14 cellular contexts compared by ENCODE assay signal in the genomic region with DNA sequence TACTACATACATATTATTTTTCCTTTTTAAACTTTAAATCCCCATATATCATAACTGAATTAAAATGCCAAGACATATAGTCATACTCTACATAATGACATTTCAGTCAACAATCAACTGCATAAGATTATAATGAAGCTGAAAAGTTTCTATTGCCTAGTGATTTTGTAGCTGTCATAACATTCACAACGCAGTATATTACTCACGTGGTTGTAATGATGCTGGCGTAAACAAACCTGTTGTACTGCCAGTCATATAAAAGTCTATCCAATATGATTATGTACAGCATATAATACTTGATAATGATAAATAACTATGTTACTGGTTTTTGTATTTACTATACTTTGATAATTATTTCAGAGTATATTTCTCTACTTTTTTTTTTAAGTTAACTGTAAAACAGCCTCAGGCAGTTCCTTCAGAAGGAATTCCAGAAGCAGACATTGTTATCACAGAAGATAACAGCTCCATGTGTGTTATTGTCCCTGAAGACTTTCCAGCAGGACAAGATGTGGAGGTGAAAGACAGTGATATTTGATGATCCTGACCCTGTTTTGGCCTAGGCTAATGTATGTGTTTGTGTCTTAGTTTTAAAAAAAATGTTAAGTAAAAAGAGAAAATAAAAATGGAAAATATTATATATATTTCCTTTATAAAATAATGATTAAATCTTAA.
DNase-seq lines count a peak whose midpoint lies in the region; TF ChIP-seq lines count a peak whose summit lies in the region.
"Had no signal": no experiment of that assay in that cellular context is flagged by ENCODE, and none has a peak within 500 bp of the region (broad histone marks: within the 10 kb centered on the region; RNA-seq: fewer than 3 reads in every experiment).

No MANE protein-coding gene starts in this region.

- DNase-seq in NCI-H226 (peak; percentile 53), epithelial cell of esophagus (ENCODE audit: low read depth) (peak; percentile 48), mesendoderm (peak; percentile 93), GM03348 (ENCODE audit: low spot score) (no peak), H9 (no peak)
- no peak for DNase-seq in effector memory CD4-positive, alpha-beta T cell
- DNase-seq: Calu3; CD8-positive, alpha-beta T cell; DMS79 treated with DMSO at 0.1 percent for 48 hours; GOT3; H7; IMR-90 had no signal

- H4K5ac ChIP-seq in mesendoderm (ENCODE audit: low read length): no peak overlapping the region
- H4K5ac ChIP-seq in H9 (ENCODE audit: insufficient read length, low read depth, low read length): no peak overlapping the region

- no peak overlapping the region for H3K4me2 ChIP-seq in mesendoderm (ENCODE audit: low read length)
- H3K4me2 ChIP-seq in H9 (ENCODE audit: insufficient read depth, insufficient read length, low read length): no peak overlapping the region
- H3K4me2 ChIP-seq: BLaER1 treated with 17β-estradiol and CSF1 and Interleukin-3, amounts not matched to agents 10 nM and 100 nM had no signal

- H3K23me2 ChIP-seq in H9 (ENCODE audit: insufficient read length, low read depth, low read length, poor library complexity, severe bottlenecking): no peaks in the 10 kb centered on the region

- H3K36me3 Mint-ChIP-seq in H9 (ENCODE audit: insufficient read depth in 1 of 3, low read depth in 3 of 3): no peaks in the 10 kb centered on the region; a peak in 2 of 7 replicates
- H3K36me3 Mint-ChIP-seq: CD8-positive, alpha-beta T cell had no signal

- no peaks in the 10 kb centered on the region for H3K27me3 Mint-ChIP-seq in H9 (ENCODE audit: low read depth)
- H3K27me3 Mint-ChIP-seq: B cell had no signal

- H2AFZ ChIP-seq in H9 (ENCODE audit: low read length): no peak overlapping the region

- no peak overlapping the region for H3K27ac Mint-ChIP-seq in H9
- H3K27ac Mint-ChIP-seq: B cell; CD8-positive, alpha-beta T cell had no signal

- H3K4me3 ChIP-seq in epithelial cell of esophagus (ENCODE audit: low read length): no peak overlapping the region
- no peak overlapping the region for H3K4me3 ChIP-seq in mesendoderm (ENCODE audit: low read length)
- no peak overlapping the region for H3K4me3 ChIP-seq in effector memory CD4-positive, alpha-beta T cell (ENCODE audit: insufficient read depth, low read depth, low read length, poor library complexity, severe bottlenecking)
- H3K4me3 ChIP-seq: BLaER1 treated with 17β-estradiol and CSF1 and Interleukin-3, amounts not matched to agents 10 nM and 100 nM had no signal

- H2BK120ac ChIP-seq in mesendoderm (ENCODE audit: low read depth, low read length) (no peak overlapping the region), H9 (ENCODE audit: low read depth, low read length, poor library complexity, severe bottlenecking) (no peak overlapping the region)

- no peak overlapping the region for H3K4me3 Mint-ChIP-seq in H9
- H3K4me3 Mint-ChIP-seq: B cell; CD8-positive, alpha-beta T cell had no signal

- peaks cover 6% of the 10 kb centered on the region for H3K9me3 ChIP-seq in H9 (ENCODE audit: control insufficient read depth, low read depth, low read length)
- H3K9me3 ChIP-seq in effector memory CD4-positive, alpha-beta T cell (ENCODE audit: control insufficient read depth, low read length): no peaks in the 10 kb centered on the region

- H3K27ac ChIP-seq in mesendoderm (ENCODE audit: low read depth, low read length): no peak overlapping the region
- H3K27ac ChIP-seq in H9 (ENCODE audit: insufficient read length, low read depth, low read length): no peak overlapping the region
- no peak overlapping the region for H3K27ac ChIP-seq in effector memory CD4-positive, alpha-beta T cell (ENCODE audit: insufficient read depth, low read length, poor library complexity, severe bottlenecking)
- H3K27ac ChIP-seq: BLaER1 treated with 17β-estradiol and CSF1 and Interleukin-3, amounts not matched to agents 10 nM and 100 nM had no signal

- H3K23ac ChIP-seq in mesendoderm (ENCODE audit: low read length) (no peak overlapping the region), H9 (ENCODE audit: insufficient read length, low read depth, low read length) (no peak overlapping the region)

- H3K18ac ChIP-seq in mesendoderm (ENCODE audit: low read length) (no peak overlapping the region), H9 (ENCODE audit: insufficient read length, low read depth, low read length) (no peak overlapping the region)

- H3K9me3 Mint-ChIP-seq in H9: peaks cover 6 to 9% of the 10 kb centered on the region in 2 experiments; a peak in 4 of 5 replicates

- H3K56ac ChIP-seq in mesendoderm (ENCODE audit: low read length) (peak overlapping the region; percentile 45), H9 (ENCODE audit: insufficient read length, low read depth, low read length) (no peak overlapping the region)

- no peak overlapping the region for H3T11ph ChIP-seq in H9 (ENCODE audit: low read length)

- no peaks in the 10 kb centered on the region for H3K27me3 ChIP-seq in mesendoderm (ENCODE audit: insufficient read depth, low read length, poor library complexity)
- no peaks in the 10 kb centered on the region for H3K27me3 ChIP-seq in H9 (ENCODE audit: insufficient read depth, low read length)
- no peaks in the 10 kb centered on the region for H3K27me3 ChIP-seq in effector memory CD4-positive, alpha-beta T cell (replicated peaks; ENCODE audit: control insufficient read depth, insufficient read depth, low read length, poor library complexity, severe bottlenecking)
- H3K27me3 ChIP-seq: BLaER1 treated with 17β-estradiol and CSF1 and Interleukin-3, amounts not matched to agents 10 nM and 100 nM had no signal

- no peak overlapping the region for H3K9ac ChIP-seq in mesendoderm (ENCODE audit: low read length)
- H3K9ac ChIP-seq in H9 (ENCODE audit: extremely low read depth, insufficient read length, low read length): no peak overlapping the region
- H3K9ac ChIP-seq: BLaER1 treated with 17β-estradiol and CSF1 and Interleukin-3, amounts not matched to agents 10 nM and 100 nM had no signal

- H3K79me2 ChIP-seq in mesendoderm (ENCODE audit: control insufficient read depth, insufficient read depth, low read length) (no peaks in the 10 kb centered on the region), H9 (ENCODE audit: insufficient read depth, low read length) (no peaks in the 10 kb centered on the region)

- H4K20me1 ChIP-seq in H9 (ENCODE audit: control insufficient read depth, insufficient read depth, insufficient read length): no peaks in the 10 kb centered on the region
- H4K20me1 ChIP-seq: BLaER1 treated with 17β-estradiol and CSF1 and Interleukin-3, amounts not matched to agents 10 nM and 100 nM had no signal

- H4K8ac ChIP-seq in mesendoderm (ENCODE audit: low read depth, low read length): no peak overlapping the region
- no peak overlapping the region for H4K8ac ChIP-seq in H9 (replicated peaks; ENCODE audit: insufficient read length, low read depth, low read length)

- H3K4ac ChIP-seq in mesendoderm (ENCODE audit: low read depth, low read length) (no peak overlapping the region), H9 (ENCODE audit: low read depth, low read length) (no peak overlapping the region)

- H3K36me3 ChIP-seq in mesendoderm (ENCODE audit: control insufficient read depth, insufficient read depth, low read length): no peaks in the 10 kb centered on the region
- no peaks in the 10 kb centered on the region for H3K36me3 ChIP-seq in effector memory CD4-positive, alpha-beta T cell (ENCODE audit: control insufficient read depth, insufficient read depth, low read length)
- H3K36me3 ChIP-seq: BLaER1 treated with 17β-estradiol and CSF1 and Interleukin-3, amounts not matched to agents 10 nM and 100 nM had no signal

- TF ChIP-seq CTCF in epithelial cell of esophagus (IDR thresholded peaks at IDR 0.05; ENCODE audit: insufficient read depth, low read depth, low read length, missing control alignments) (no peak), H9 (conservative IDR thresholded peaks at IDR 0.05) (no peak)

- no peak overlapping the region for H2AK5ac ChIP-seq in mesendoderm (ENCODE audit: low read length)
- H2AK5ac ChIP-seq in H9 (ENCODE audit: insufficient read length, low read length): no peak overlapping the region

- WGBS in mesendoderm (ENCODE audit: extremely low coverage, insufficient coverage, low lambda C conversion rate): no CpG with 5 or more reads among the region's 3 CpGs
- no CpG with 5 or more reads among the region's 3 CpGs for WGBS in H9 (ENCODE audit: extremely low coverage, insufficient read length, low lambda C conversion rate)

- H2BK20ac ChIP-seq in H9 (ENCODE audit: low read depth, low read length, poor library complexity, severe bottlenecking): no peak overlapping the region

- H2BK12ac ChIP-seq in H9 (ENCODE audit: insufficient read length, low read depth, low read length): no peak overlapping the region

- H2BK15ac ChIP-seq in mesendoderm (replicated peaks; ENCODE audit: low read depth) (no peak overlapping the region), H9 (ENCODE audit: low read depth, low read length) (no peak overlapping the region)

- no peak overlapping the region for H4K91ac ChIP-seq in H9 (ENCODE audit: insufficient read length, low read depth, low read length)

- H3K4me1 ChIP-seq in mesendoderm (ENCODE audit: control insufficient read depth, low read depth, low read length) (no peaks in the 10 kb centered on the region), H9 (ENCODE audit: insufficient read depth, low read length) (no peaks in the 10 kb centered on the region)
- no peaks in the 10 kb centered on the region for H3K4me1 ChIP-seq in effector memory CD4-positive, alpha-beta T cell (ENCODE audit: control insufficient read depth, insufficient read depth, low read length, poor library complexity, severe bottlenecking)
- H3K4me1 ChIP-seq: BLaER1 treated with 17β-estradiol and CSF1 and Interleukin-3, amounts not matched to agents 10 nM and 100 nM had no signal

- H3K4me1 Mint-ChIP-seq in H9: no peaks in the 10 kb centered on the region
- H3K4me1 Mint-ChIP-seq: B cell had no signal

- H3K79me1 ChIP-seq in mesendoderm (ENCODE audit: low read length): no peaks in the 10 kb centered on the region
- no peaks in the 10 kb centered on the region for H3K79me1 ChIP-seq in H9 (ENCODE audit: insufficient read depth, low read depth, low read length, poor library complexity, severe bottlenecking)

- H2BK5ac ChIP-seq in mesendoderm (ENCODE audit: low read length) (peak overlapping the region; percentile 80), H9 (ENCODE audit: insufficient read length, low read length) (no peak overlapping the region)

- H3K14ac ChIP-seq in H9 (ENCODE audit: insufficient read depth, low read length): no peak overlapping the region

Comparison
In these comparisons a context has a peak if more than half of its experiments do, and no peak if none do; other contexts are left out.
1. DNase-seq: peak in NCI-H226 (single experiment), epithelial cell of esophagus (single experiment) and mesendoderm (single experiment); none in GM03348 (single experiment), H9 (single experiment) and effector memory CD4-positive, alpha-beta T cell (0 of 3).